8 cellular contexts compared by ENCODE assay signal in the genomic region with DNA sequence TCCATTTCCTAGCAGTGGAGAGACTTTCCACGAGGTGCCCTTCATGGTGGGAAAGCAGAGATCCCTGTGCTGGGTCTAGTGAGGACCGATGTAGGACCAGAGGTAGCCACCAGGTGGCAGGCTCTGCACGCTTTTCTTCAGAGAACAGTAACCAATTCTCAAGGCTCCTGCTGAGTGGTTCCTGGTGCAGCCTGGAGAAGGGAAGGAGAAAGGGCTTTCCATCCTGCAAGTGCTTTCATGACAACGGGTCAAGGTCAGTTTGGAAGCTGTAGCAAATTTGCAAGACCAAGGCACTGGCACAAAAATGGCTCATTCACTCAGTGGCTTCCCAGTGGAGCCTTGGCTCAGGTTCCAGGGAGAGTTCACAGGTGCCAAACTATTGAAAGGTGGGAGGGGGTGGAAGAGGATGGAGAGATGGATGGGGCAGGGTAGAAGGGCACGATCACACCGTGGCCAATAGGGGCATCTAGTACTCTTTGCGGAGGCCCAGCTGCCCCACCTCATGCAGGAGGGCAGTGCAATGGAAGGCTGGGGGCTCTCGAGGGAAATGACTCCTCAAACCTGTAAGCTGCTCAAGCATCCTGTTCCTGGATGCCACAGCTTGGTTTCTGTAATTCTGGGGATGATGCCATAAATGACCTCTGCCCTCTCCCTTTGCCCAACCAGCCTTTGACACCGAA. TPM values are rescaled to one million over a fixed set of nuclear protein-coding genes. Genes with fewer than 3 reads are reported as not detected.
DNase-seq lines count a peak whose midpoint lies in the region; ATAC-seq and TF ChIP-seq lines count a peak whose summit lies in the region.

No MANE protein-coding gene starts in this region.

- no peak overlapping the region for H3K4me2 ChIP-seq in KMS-11

- H3K79me2 ChIP-seq in KMS-11 (ENCODE audit: insufficient read depth, low read depth), result no peaks in the 10 kb centered on the region

- H3K36me3 ChIP-seq in KMS-11 (ENCODE audit: insufficient read depth), result no peaks in the 10 kb centered on the region
- no peaks in the 10 kb centered on the region for H3K36me3 ChIP-seq in SJSA1
- H3K36me3 ChIP-seq in aorta (ENCODE audit: control insufficient read depth in 1 of 2, insufficient read depth in 2 of 2, low read length in 1 of 2), result no peaks in the 10 kb centered on the region

- WGBS in aorta, 2 donors, result 43 to 47% methylated on average over 9 of the region's 9 CpGs

- H4K20me1 ChIP-seq in KMS-11 (ENCODE audit: insufficient read depth), result no peaks in the 10 kb centered on the region

- ATAC-seq in aorta (ENCODE audit: low FRiP score), result peak; percentile 75

- H3K27ac ChIP-seq in KMS-11, result no peak overlapping the region
- H3K27ac ChIP-seq in SJSA1, result no peak overlapping the region
- H3K27ac ChIP-seq in aorta (ENCODE audit: low read depth in 1 of 2, low read length in 2 of 2), result no peak overlapping the region

- peak; percentile 89 for TF ChIP-seq CTCF in KMS-11 (conservative IDR thresholded peaks at IDR 0.05; ENCODE audit: low read depth, low read length)

- no peaks in the 10 kb centered on the region for H3K4me1 ChIP-seq in KMS-11 (ENCODE audit: low read depth, poor library complexity, severe bottlenecking)
- H3K4me1 ChIP-seq in SJSA1 (replicated peaks), result no peaks in the 10 kb centered on the region
- no peaks in the 10 kb centered on the region for H3K4me1 ChIP-seq in aorta (ENCODE audit: control insufficient read depth in 1 of 2, insufficient read depth in 2 of 2, low read length in 2 of 2)

- H3K4me3 ChIP-seq in KMS-11 (IDR thresholded peaks at IDR 0.05; ENCODE audit: insufficient read depth, low read depth, low read length), result no peak overlapping the region
- H3K4me3 ChIP-seq in SJSA1, result no peak overlapping the region
- H3K4me3 ChIP-seq in aorta (ENCODE audit: low read length in 2 of 2), result no peak overlapping the region

- H3K9ac ChIP-seq in KMS-11, result no peak overlapping the region

- H2AFZ ChIP-seq in KMS-11 (ENCODE audit: low read depth), result no peak overlapping the region

- no peaks in the 10 kb centered on the region for H3K9me3 ChIP-seq in SJSA1 (replicated peaks)
- no peaks in the 10 kb centered on the region for H3K9me3 ChIP-seq in aorta (ENCODE audit: control insufficient read depth, low read length)

- H3K27me3 ChIP-seq in KMS-11 (ENCODE audit: insufficient read depth, low read depth) (no peaks in the 10 kb centered on the region), SJSA1 (replicated peaks) (no peaks in the 10 kb centered on the region), aorta (ENCODE audit: control insufficient read depth in 1 of 2, insufficient read depth in 2 of 2, low read length in 1 of 2) (no peaks in the 10 kb centered on the region)

- intact Hi-C loops in aorta (cut with DNase I), result loop anchor here (10.0 kb wide), 3 partner anchors 537 to 1727 kb away; a partner anchor contains a TSS

- DNase-seq in NOMO-1 treated with DMSO at 0.1 percent for 48 hours (lab: John Stamatoyannopoulos, UW; ENCODE audit: unreplicated experiment) (peak; percentile 21), NOMO-1 treated with dmso at 0.1 percent for 144 hours (lab: John Stamatoyannopoulos, UW; ENCODE audit: unreplicated experiment) (no peak), SJSA1 (ENCODE audit: low read depth in 1 of 2, low spot score in 2 of 2) (peak; percentile 31 to 60), glomerular visceral epithelial cell (ENCODE audit: extremely low spot score) (peak; percentile 57), pons (ENCODE audit: low spot score) (peak; percentile 65), aorta (peak; percentile 79 to 92)
- peak; percentile 5 to 40 (median 24) for DNase-seq in activated naive CD4-positive, alpha-beta T cell (lab: John Stamatoyannopoulos, UW)

RNA-seq across cellular contexts. Expression of a gene that starts 25.5 kb away (rescaled TPM):
- not detected in 2 replicates for total RNA-seq in SJSA1 (2014; rRNA removed; shearing (Covaris generic))
- not detected for total RNA-seq in aorta
- not detected for polyA plus RNA-seq in aorta

RNA-seq across cellular contexts. Expression of a gene that starts 33.8 kb away (rescaled TPM):
- total RNA-seq in SJSA1 (2014; rRNA removed; shearing (Covaris generic)), result not detected in 2 replicates
- total RNA-seq in aorta, result 10 to 100 TPM in 1 of 2 donors, 1 to 10 TPM in 1; 1.6 to 10.4 TPM
- 10 to 100 TPM in 1 of 2 donors, 1 to 10 TPM in 1; 3.0 to 12.8 TPM for polyA plus RNA-seq in aorta
